1 cellular context compared by ENCODE assay signal in genomic region chr12:50402270-50403000, GRCh38.
TF ChIP-seq lines count a peak whose summit lies in the region.

No MANE protein-coding gene starts in this region.

TF ChIP-seq in GM12878, 131 proteins besides CTCF, POLR2A, EP300 and RAD21 (continued from another document):
- no peak for TF ChIP-seq MLLT1 (IDR thresholded peaks at IDR 0.05)
- no peak for TF ChIP-seq ZNF622 (IDR thresholded peaks at IDR 0.05)
- no peak for TF ChIP-seq ZSCAN29 (IDR thresholded peaks at IDR 0.05)
- TF ChIP-seq SMAD1 (IDR thresholded peaks at IDR 0.05; ENCODE audit: low read depth, partially characterized antibody): no peak
- no peak for TF ChIP-seq ZNF207 (IDR thresholded peaks at IDR 0.05; ENCODE audit: borderline replicate concordance)
- no peak for TF ChIP-seq KAT2A (conservative IDR thresholded peaks at IDR 0.05; ENCODE audit: control insufficient read depth, low read depth, low read length)
- TF ChIP-seq NFIC (IDR thresholded peaks at IDR 0.05; ENCODE audit: low read depth, low read length): no peak
- TF ChIP-seq NFXL1 (IDR thresholded peaks at IDR 0.05; ENCODE audit: borderline replicate concordance): no peak
- no peak for TF ChIP-seq ZNF24 (IDR thresholded peaks at IDR 0.05)
- TF ChIP-seq IKZF2 (IDR thresholded peaks at IDR 0.05): no peak
- TF ChIP-seq E2F8 (IDR thresholded peaks at IDR 0.05; ENCODE audit: low read depth, partially characterized antibody): no peak
- TF ChIP-seq NBN (IDR thresholded peaks at IDR 0.05): no peak
- no peak for TF ChIP-seq FOXK2 (IDR thresholded peaks at IDR 0.05)
